In the genomic region with DNA sequence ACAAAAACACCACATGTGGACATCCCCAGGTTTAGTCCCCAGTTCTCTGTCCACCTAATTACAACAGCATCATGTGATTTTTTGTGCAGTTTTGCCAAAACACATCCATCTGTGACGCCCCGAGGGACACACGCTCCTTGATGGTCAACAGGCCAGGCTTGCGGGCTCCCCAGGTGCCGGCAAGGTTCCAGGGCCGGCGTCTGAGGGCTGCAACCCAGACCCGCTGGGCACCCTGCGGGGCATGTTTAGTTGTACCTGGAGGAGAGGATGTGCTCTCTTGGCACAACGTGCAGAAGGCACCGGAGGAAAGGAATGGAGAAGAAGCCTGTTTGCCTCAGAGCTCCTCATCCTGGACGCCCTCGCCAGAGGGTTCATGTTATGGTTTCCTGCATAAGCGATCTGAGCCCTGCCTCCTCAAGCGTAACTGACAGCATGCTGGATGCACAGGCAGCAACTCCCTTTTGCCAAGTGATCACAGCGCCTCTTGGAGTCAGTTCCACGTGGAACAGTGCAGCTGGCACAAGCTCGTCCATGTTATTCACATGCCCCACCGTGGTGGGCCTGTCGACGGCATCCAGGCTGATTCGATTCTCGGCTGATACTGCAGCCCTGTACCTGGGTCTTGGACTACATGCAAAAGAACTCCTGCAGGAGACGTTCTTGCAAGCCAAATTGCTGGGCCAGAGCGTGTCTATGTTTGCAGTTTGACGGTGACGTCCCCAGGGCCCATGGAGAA, we compare ENCODE assay signal across 21 cellular contexts. TPM values are rescaled to one million over a fixed set of nuclear protein-coding genes. Genes with fewer than 3 reads are reported as not detected.
DNase-seq lines count a peak whose midpoint lies in the region; ATAC-seq and TF ChIP-seq lines count a peak whose summit lies in the region.
"Had no signal": no experiment of that assay in that cellular context is flagged by ENCODE, and none has a peak within 500 bp of the region (broad histone marks: within the 10 kb centered on the region; RNA-seq: fewer than 3 reads in every experiment).

No MANE protein-coding gene starts in this region.

- H3K27me3 ChIP-seq in heart right ventricle = no peaks in the 10 kb centered on the region
- H3K27me3 ChIP-seq: cardiac muscle cell had no signal

- H3K4me1 ChIP-seq in heart right ventricle = peaks cover 0 to 4% (median 0%) of the 10 kb centered on the region in 9 donors
- H3K4me1 ChIP-seq: psoas muscle had no signal

- peaks cover 5% of the 10 kb centered on the region for H3K27me3 Mint-ChIP-seq in type B pancreatic cell

- H3K9me3 Mint-ChIP-seq in type B pancreatic cell = no peaks in the 10 kb centered on the region
- H3K9me3 Mint-ChIP-seq: IgD-negative memory B cell; mesothelial cell of epicardium; stimulated activated memory B cell treated with anti-CD40 and anti-IgM and Interleukin-4, amounts not matched to agents 10 μg/mL and 1 μg/mL and 100 μg/mL, for 72 hours; T-helper 2 cell treated with Interferon-gamma antibody and Interleukin-4, amounts not matched to agents 5 μg/mL and 100 μg/mL, for 36 hours had no signal

- no peak overlapping the region for H3K27ac ChIP-seq in heart right ventricle
- H3K27ac ChIP-seq in angular gyrus (ENCODE audit: low read depth, low read length) = peak overlapping the region; percentile 10
- H3K27ac ChIP-seq: cardiac muscle cell, GM23248, psoas muscle had no signal

- no peak for TF ChIP-seq CTCF in heart right ventricle (IDR thresholded peaks at IDR 0.05)
- no peak for TF ChIP-seq CTCF in type B pancreatic cell (conservative IDR thresholded peaks at IDR 0.05)

- H3K36me3 ChIP-seq in heart right ventricle = no peaks in the 10 kb centered on the region
- H3K36me3 ChIP-seq: cardiac muscle cell had no signal

- no peak overlapping the region for H3K4me3 Mint-ChIP-seq in type B pancreatic cell
- H3K4me3 Mint-ChIP-seq: CD14-positive monocyte; IgD-negative memory B cell; mesothelial cell of epicardium; stimulated activated memory B cell treated with anti-CD40 and anti-IgM and Interleukin-4, amounts not matched to agents 10 μg/mL and 1 μg/mL and 100 μg/mL, for 72 hours; T-helper 2 cell treated with Interferon-gamma antibody and Interleukin-4, amounts not matched to agents 5 μg/mL and 100 μg/mL, for 36 hours had no signal

- H3K4me1 Mint-ChIP-seq in type B pancreatic cell (ENCODE audit: unreplicated experiment) = no peaks in the 10 kb centered on the region
- H3K4me1 Mint-ChIP-seq: CD14-positive monocyte; IgD-negative memory B cell; mesothelial cell of epicardium; stimulated activated memory B cell treated with anti-CD40 and anti-IgM and Interleukin-4, amounts not matched to agents 10 μg/mL and 1 μg/mL and 100 μg/mL, for 72 hours had no signal

- ATAC-seq in left cardiac atrium (no peak), heart right ventricle (no peak)
- ATAC-seq: psoas muscle; stimulated activated memory B cell treated with anti-CD40 and anti-IgM and Interleukin-4, amounts not matched to agents 10 μg/mL and 1 μg/mL and 100 μg/mL, for 72 hours had no signal

- intact Hi-C loops in left cardiac atrium (cut with DNase I) = no loop called here
- intact Hi-C loops in heart right ventricle (cut with DNase I) = no loop called here

- no peaks in the 10 kb centered on the region for H3K9me3 ChIP-seq in heart right ventricle
- H3K9me3 ChIP-seq: psoas muscle had no signal

- WGBS in heart right ventricle, 2 donors = 84 to 89% methylated on average over 27 of the region's 27 CpGs

- H3K27ac Mint-ChIP-seq in type B pancreatic cell = no peak overlapping the region
- H3K27ac Mint-ChIP-seq: CD14-positive monocyte; IgD-negative memory B cell; mesothelial cell of epicardium; stimulated activated memory B cell treated with anti-CD40 and anti-IgM and Interleukin-4, amounts not matched to agents 10 μg/mL and 1 μg/mL and 100 μg/mL, for 72 hours; T-helper 2 cell treated with Interferon-gamma antibody and Interleukin-4, amounts not matched to agents 5 μg/mL and 100 μg/mL, for 36 hours had no signal

- peak; percentile 6 for DNase-seq in left cardiac atrium
- DNase-seq in heart right ventricle = no peak
- DNase-seq in medulla oblongata (ENCODE audit: extremely low spot score) = peak; percentile 33
- DNase-seq in type B pancreatic cell (ENCODE audit: extremely low spot score, unreplicated experiment) = peak; percentile 65
- DNase-seq in germinal center (ENCODE audit: low spot score) = no peak
- DNase-seq in stimulated activated naive CD4-positive, alpha-beta T cell (lab: John Stamatoyannopoulos, UW) = no peak
- DNase-seq in NOMO-1 treated with dmso at 0.1 percent for 144 hours (lab: John Stamatoyannopoulos, UW; ENCODE audit: unreplicated experiment) = no peak
- DNase-seq: activated CD4-positive, alpha-beta T cell treated with anti-CD3 and anti-CD28 coated beads, Interleukin-2, amount 50 U/mL, for 4 hours; activated naive CD4-positive, alpha-beta T cell treated with anti-CD3 and anti-CD28 coated beads, Interleukin-2, amount 50 U/mL, for 16 hours; GM23248; NCI-H1105 treated with DMSO at 0.1 percent for 48 hours; NCI-H524 treated with DMSO at 0.1 percent for 48 hours; stimulated activated CD4-positive, alpha-beta T cell treated with anti-CD3 and anti-CD28 coated beads, Interleukin-4, amount 100 ng/mL, for 1 hour had no signal

- H3K4me3 ChIP-seq in heart right ventricle = no peak overlapping the region
- H3K4me3 ChIP-seq: cardiac muscle cell, GM23248, psoas muscle had no signal

- no peaks in the 10 kb centered on the region for H3K36me3 Mint-ChIP-seq in type B pancreatic cell
- H3K36me3 Mint-ChIP-seq: CD14-positive monocyte; mesothelial cell of epicardium; stimulated activated memory B cell treated with anti-CD40 and anti-IgM and Interleukin-4, amounts not matched to agents 10 μg/mL and 1 μg/mL and 100 μg/mL, for 72 hours had no signal

RNA-seq across cellular contexts. Expression of gene JAKMIP3, which starts 41.6 kb away (rescaled TPM):
- total RNA-seq in left cardiac atrium (1 to 10 TPM in 1 of 2 donors, under 1 TPM in 1; 0.44 to 1.1 TPM), heart right ventricle (1 to 10 TPM; 1.0 to 2.5 (median 1.8) TPM), type B pancreatic cell (ENCODE audit: low replicate concordance) (0.10 and 0.19 TPM in 2 replicates)
- polyA plus RNA-seq in heart right ventricle = 1 to 10 TPM in 1 of 2 donors, under 1 TPM in 1; 0.04 to 2.7 TPM
- total RNA-seq: GM23248 had no signal
- polyA plus RNA-seq: CD14-positive monocyte, IgD-negative memory B cell had no signal

Comparison
In these comparisons a context has a peak if more than half of its experiments do, and no peak if none do; other contexts are left out.
1. DNase-seq: peak in left cardiac atrium (single experiment), medulla oblongata (single experiment) and type B pancreatic cell (single experiment); none in heart right ventricle (0 of 2), germinal center (single experiment), stimulated activated naive CD4-positive, alpha-beta T cell (0 of 6) and NOMO-1 treated with dmso at 0.1 percent for 144 hours (single experiment).